22 cellular contexts compared by ENCODE assay signal in genomic region chr4:145452447-145453162, GRCh38. TPM values are rescaled to one million over a fixed set of nuclear protein-coding genes. Genes with fewer than 3 reads are reported as not detected.
DNase-seq lines count a peak whose midpoint lies in the region; ATAC-seq, FAIRE-seq and TF ChIP-seq lines count a peak whose summit lies in the region.
"Had no signal": no experiment of that assay in that cellular context is flagged by ENCODE, and none has a peak within 500 bp of the region (broad histone marks: within the 10 kb centered on the region; RNA-seq: fewer than 3 reads in every experiment).

No MANE protein-coding gene starts in this region.

- no peak for TF ChIP-seq CTCF in RWPE2 (IDR thresholded peaks at IDR 0.05; ENCODE audit: poor library complexity, severe bottlenecking)
- no peak for TF ChIP-seq CTCF in epithelial cell of esophagus (IDR thresholded peaks at IDR 0.05; ENCODE audit: insufficient read depth, low read depth, low read length, missing control alignments)

- ATAC-seq in RWPE2 (ENCODE audit: low read depth) (peak; percentile 87), GM21526 (IDR thresholded peaks at IDR 0.05; ENCODE audit: low FRiP score, unreplicated experiment) (no peak)
- ATAC-seq: A549, HCT116 had no signal

- H3K9me3 ChIP-seq in RWPE2 (ENCODE audit: severe bottlenecking), result no peaks in the 10 kb centered on the region
- H3K9me3 ChIP-seq: A549 had no signal

- H3K27me3 ChIP-seq in RWPE2 (ENCODE audit: insufficient read depth, poor library complexity, severe bottlenecking), result no peaks in the 10 kb centered on the region

- H3K4me3 ChIP-seq in RWPE2 (ENCODE audit: severe bottlenecking) (no peak overlapping the region), epithelial cell of esophagus (ENCODE audit: low read length) (no peak overlapping the region)
- H3K4me3 ChIP-seq: A549 had no signal

- DNase-seq in HT1080 (ENCODE audit: low read depth) (peak; percentile 57), RWPE2 (ENCODE audit: low spot score) (no peak), epithelial cell of esophagus (ENCODE audit: low read depth) (peak; percentile 15), lung microvascular endothelial cell (ENCODE audit: low read depth in 2 of 2) (peak; percentile 15 to 36), frontal cortex (ENCODE audit: low spot score in 2 of 2) (no peak), iPS-NIHi11 (ENCODE audit: low spot score) (no peak)
- DNase-seq: DND-41, IMR-90, MV-4-11, NCI-H1417, NCI-H1694 treated with DMSO at 0.1 percent for 48 hours, NCI-H446 treated with DMSO at 0.1 percent for 48 hours, NCI-H526 treated with DMSO at 0.1 percent for 48 hours, SHP77 had no signal

- H3K4me1 ChIP-seq in RWPE2 (ENCODE audit: insufficient read depth, poor library complexity, severe bottlenecking), result peaks cover 13% of the 10 kb centered on the region
- H3K4me1 ChIP-seq: A549 had no signal

- H3K27ac ChIP-seq in RWPE2 (ENCODE audit: poor library complexity, severe bottlenecking), result peak overlapping the region; percentile 50
- H3K27ac ChIP-seq: A549, HL-60, KMS-11 had no signal

- H3K36me3 ChIP-seq in RWPE2 (ENCODE audit: low read depth), result no peaks in the 10 kb centered on the region

- no peak for FAIRE-seq in frontal cortex (lab: Jason Lieb, UNC)
- FAIRE-seq: A549, GM18507, H1 had no signal

RNA-seq across cellular contexts. Expression of gene SMAD1, which starts 29.0 kb away (rescaled TPM):
- total RNA-seq in HT1080 (2014; rRNA removed; shearing (Covaris generic)), result 18.7 and 22.3 TPM in 2 replicates
- 25.9 and 27.1 TPM in 2 replicates for polyA plus RNA-seq in HT1080 (2015; cell fraction: cytosol; rRNA removed)
- 27.0 and 28.3 TPM in 2 replicates for polyA plus RNA-seq in HT1080 (2015; cell fraction: nucleus; rRNA removed)
- total RNA-seq in lung microvascular endothelial cell (64.3 and 112 TPM in 2 replicates), frontal cortex (22.8 TPM)
- total RNA-seq: B cell had no signal

Comparison
In these comparisons a context has a peak if more than half of its experiments do, and no peak if none do; other contexts are left out.
1. DNase-seq: peak in HT1080 (single experiment), epithelial cell of esophagus (single experiment) and lung microvascular endothelial cell (2 of 2); none in RWPE2 (single experiment), frontal cortex (0 of 2) and iPS-NIHi11 (single experiment).